8 cellular contexts compared by ENCODE assay signal in genomic region chr6:87210979-87211378, GRCh38. TPM values are rescaled to one million over a fixed set of nuclear protein-coding genes. Genes with fewer than 3 reads are reported as not detected.
A peak's percentile ranks its signal among the peaks of the same experiment; 100 is the strongest.
DNase-seq lines count a peak whose midpoint lies in the region; ATAC-seq and TF ChIP-seq lines count a peak whose summit lies in the region.
"Had no signal": no experiment of that assay in that cellular context is flagged by ENCODE, and none has a peak within 500 bp of the region (broad histone marks: within the 10 kb centered on the region; RNA-seq: fewer than 3 reads in every experiment).

No MANE protein-coding gene starts in this region.

- peaks cover 7% of the 10 kb centered on the region for H3K36me3 ChIP-seq in neutrophil
- no peaks in the 10 kb centered on the region for H3K36me3 ChIP-seq in Caco-2 (ENCODE audit: control insufficient read depth, insufficient read depth, low read length)

- no peak for TF ChIP-seq CTCF in neutrophil (IDR thresholded peaks at IDR 0.05)
- no peak for TF ChIP-seq CTCF in Caco-2 (IDR thresholded peaks at IDR 0.05; ENCODE audit: insufficient read depth in 1 of 2, low read depth in 1 of 2, low read length in 1 of 2, severe bottlenecking in 1 of 2, unreplicated experiment in 1 of 2)

- POLR2A ChIA-PET in Caco-2 (lab: Charles Lee) = no interaction called here

- peak overlapping the region; percentile 6 for H3K27ac ChIP-seq in neutrophil

- H3K4me1 Mint-ChIP-seq in Caco-2 (ENCODE audit: low read depth, unreplicated experiment) = peaks cover 16% of the 10 kb centered on the region

- DNase-seq in Caco-2 (no peak), G401 (ENCODE audit: low spot score) (no peak), hypothalamus (lab: John Stamatoyannopoulos, UW) (no peak)
- DNase-seq: NCI-H1417 treated with DMSO at 0.1 percent for 48 hours had no signal

- CTCF ChIA-PET in Caco-2 (lab: Charles Lee) = no interaction called here

- no TSS peak for BruUV-seq in Caco-2 (replicated peaks; lab: Mats Ljungman, UMichigan)

- peak; percentile 97 for ATAC-seq in GM18909 (IDR thresholded peaks at IDR 0.05; ENCODE audit: poor library complexity, unreplicated experiment)
- ATAC-seq in GM21717 (IDR thresholded peaks at IDR 0.05; ENCODE audit: unreplicated experiment) = peak; percentile 99
- ATAC-seq in HG03457 (IDR thresholded peaks at IDR 0.05; ENCODE audit: unreplicated experiment) = peak; percentile 95

- H3K27me3 Mint-ChIP-seq in Caco-2 (ENCODE audit: insufficient read depth, unreplicated experiment) = no peaks in the 10 kb centered on the region

- in situ Hi-C loops in G401 (cut with HindIII; ENCODE audit: low sequenced_read_pairs) = no loop called here

- peaks cover 25% of the 10 kb centered on the region for H3K36me3 Mint-ChIP-seq in Caco-2 (ENCODE audit: insufficient read depth, unreplicated experiment)

- no peaks in the 10 kb centered on the region for H3K9me3 Mint-ChIP-seq in Caco-2 (ENCODE audit: unreplicated experiment)

- H3K9me3 ChIP-seq in neutrophil = no peaks in the 10 kb centered on the region
- H3K9me3 ChIP-seq in Caco-2 = no peaks in the 10 kb centered on the region

- H3K4me3 Mint-ChIP-seq in Caco-2 (ENCODE audit: unreplicated experiment) = no peak overlapping the region

- H3K27ac Mint-ChIP-seq in Caco-2 (ENCODE audit: unreplicated experiment) = no peak overlapping the region

- intact Hi-C loops in Caco-2 (cut with micrococcal nuclease; ENCODE audit: unreplicated experiment) = no loop called here

- H3K4me1 ChIP-seq in neutrophil (ENCODE audit: control insufficient read depth in 1 of 2, insufficient read depth in 1 of 2, low read depth in 1 of 2, low read length in 1 of 2) = peaks cover 36 to 42% of the 10 kb centered on the region in 2 experiments
- H3K4me1 ChIP-seq in Caco-2 = peaks cover 16% of the 10 kb centered on the region

- H3K4me3 ChIP-seq in neutrophil (ENCODE audit: low read depth in 1 of 2, low read length in 1 of 2) (no peak overlapping the region), Caco-2 (ENCODE audit: low read depth, low read length) (no peak overlapping the region)

- H3K27me3 ChIP-seq in neutrophil (no peaks in the 10 kb centered on the region), Caco-2 (replicated peaks; ENCODE audit: control insufficient read depth, insufficient read depth, low read length) (no peaks in the 10 kb centered on the region)

RNA-seq across cellular contexts. Expression of gene ZNF292, which starts 55.6 kb away (rescaled TPM):
- 32.2 and 35.8 TPM in 2 replicates for total RNA-seq in Caco-2 (2022)
- 6.9 and 13.5 TPM in 2 replicates for total RNA-seq in G401 (2014; rRNA removed; shearing (Covaris generic))
